ENCODE assay signal across 8 cellular contexts in the genomic region with DNA sequence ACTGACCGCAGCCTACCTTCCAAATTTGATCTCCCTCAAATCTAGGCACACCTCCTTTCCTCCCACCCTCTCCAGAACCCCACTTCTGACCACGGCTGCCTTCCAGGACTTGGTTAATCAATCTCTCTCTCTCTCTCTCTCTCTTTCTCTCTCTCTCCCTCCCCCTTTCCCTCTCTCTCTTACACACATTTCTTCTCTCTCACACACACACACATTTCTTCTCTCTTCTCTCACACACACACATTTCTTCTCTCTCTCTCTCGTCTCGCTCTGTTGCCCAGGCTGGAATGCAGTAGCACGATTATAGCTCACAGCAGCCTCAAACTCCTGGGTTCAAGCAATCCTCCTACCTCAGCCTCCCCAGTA. TPM values are rescaled to one million over a fixed set of nuclear protein-coding genes. Genes with fewer than 3 reads are reported as not detected.
DNase-seq lines count a peak whose midpoint lies in the region; ATAC-seq and TF ChIP-seq lines count a peak whose summit lies in the region.

No MANE protein-coding gene starts in this region.

- no peak overlapping the region for H2BK15ac ChIP-seq in neuronal stem cell (ENCODE audit: low read length)

- no peak overlapping the region for H3K14ac ChIP-seq in neuronal stem cell (ENCODE audit: low read length)

- no peak overlapping the region for H3K4ac ChIP-seq in neuronal stem cell (ENCODE audit: low read length)

- H3K4me1 ChIP-seq in KMS-11 (ENCODE audit: low read depth, poor library complexity, severe bottlenecking) (peaks cover 28% of the 10 kb centered on the region), neuronal stem cell (ENCODE audit: control insufficient read depth in 2 of 2, insufficient read depth in 1 of 2, low read depth in 1 of 2, low read length in 2 of 2) (peaks cover 0 to 5% of the 10 kb centered on the region in 2 donors)
- peaks cover 11% of the 10 kb centered on the region for H3K4me1 ChIP-seq in effector memory CD4-positive, alpha-beta T cell (ENCODE audit: control insufficient read depth, insufficient read depth, low read length, poor library complexity, severe bottlenecking)

- H3K4me2 ChIP-seq in KMS-11 (peak overlapping the region; percentile 68), neuronal stem cell (ENCODE audit: insufficient read depth, low read length, poor library complexity, severe bottlenecking) (peak overlapping the region; percentile 49)

- H2BK12ac ChIP-seq in neuronal stem cell (ENCODE audit: low read length), result no peak overlapping the region

- DNase-seq in effector memory CD4-positive, alpha-beta T cell, result no peak
- DNase-seq in neuronal stem cell (ENCODE audit: low spot score) (no peak), superior temporal gyrus (ENCODE audit: extremely low spot score) (no peak), NOMO-1 treated with dmso at 0.1 percent for 144 hours (lab: John Stamatoyannopoulos, UW; ENCODE audit: unreplicated experiment) (no peak), hypothalamus (lab: John Stamatoyannopoulos, UW) (no peak)

- no peak overlapping the region for H2BK5ac ChIP-seq in neuronal stem cell (ENCODE audit: low read length)

- H2AK5ac ChIP-seq in neuronal stem cell (ENCODE audit: low read depth, low read length), result no peak overlapping the region

- H3K9me3 ChIP-seq in effector memory CD4-positive, alpha-beta T cell (ENCODE audit: control insufficient read depth, low read length), result no peaks in the 10 kb centered on the region
- peaks cover 0 to 13% of the 10 kb centered on the region in 2 donors for H3K9me3 ChIP-seq in neuronal stem cell (replicated peaks in 1 of 2; ENCODE audit: control insufficient read depth in 2 of 2, insufficient read depth in 1 of 2, low read depth in 1 of 2, low read length in 2 of 2)

- H3K9ac ChIP-seq in KMS-11, result peak overlapping the region; percentile 77; the same call in 1 of the 2 replicates
- H3K9ac ChIP-seq in neuronal stem cell (ENCODE audit: low read depth, low read length, poor library complexity), result peak overlapping the region; percentile 31

- 100% methylated on average over 2 of the region's 5 CpGs; no CpG with 5 or more reads in 1 of the 2 donors for WGBS in neuronal stem cell (ENCODE audit: extremely low coverage in 2 of 2, insufficient read length in 2 of 2, insufficient replicate concordance in 1 of 2), 2 donors

- no peak overlapping the region for H4K8ac ChIP-seq in neuronal stem cell (ENCODE audit: low read depth, low read length)

- no peaks in the 10 kb centered on the region for H3K79me1 ChIP-seq in neuronal stem cell (ENCODE audit: low read depth, low read length)

- H3K4me3 ChIP-seq in KMS-11 (IDR thresholded peaks at IDR 0.05; ENCODE audit: insufficient read depth, low read depth, low read length) (no peak overlapping the region), neuronal stem cell (ENCODE audit: low read length in 2 of 2) (peak overlapping the region; percentile 70)
- peak overlapping the region; percentile 89 for H3K4me3 ChIP-seq in effector memory CD4-positive, alpha-beta T cell (ENCODE audit: insufficient read depth, low read depth, low read length, poor library complexity, severe bottlenecking)

- H3K36me3 ChIP-seq in KMS-11 (ENCODE audit: insufficient read depth) (no peaks in the 10 kb centered on the region), neuronal stem cell (replicated peaks in 1 of 2; ENCODE audit: control insufficient read depth in 2 of 2, insufficient read depth in 2 of 2, low read length in 2 of 2) (peaks cover 0 to 13% of the 10 kb centered on the region in 2 donors)
- H3K36me3 ChIP-seq in effector memory CD4-positive, alpha-beta T cell (ENCODE audit: control insufficient read depth, insufficient read depth, low read length), result no peaks in the 10 kb centered on the region

- no peak for TF ChIP-seq CTCF in KMS-11 (conservative IDR thresholded peaks at IDR 0.05; ENCODE audit: low read depth, low read length)

- no peak overlapping the region for H2BK120ac ChIP-seq in neuronal stem cell (ENCODE audit: low read depth, low read length)

- H2AFZ ChIP-seq in KMS-11 (ENCODE audit: low read depth) (peak overlapping the region; percentile 91), neuronal stem cell (ENCODE audit: low read length) (peak overlapping the region; percentile 91)

- peak overlapping the region; percentile 11 for H3K18ac ChIP-seq in neuronal stem cell (ENCODE audit: low read length)

- H4K91ac ChIP-seq in neuronal stem cell (ENCODE audit: low read depth, low read length, poor library complexity), result no peak overlapping the region

- H3K79me2 ChIP-seq in KMS-11 (ENCODE audit: insufficient read depth, low read depth), result peaks cover 42% of the 10 kb centered on the region; the same call in 1 of the 2 replicates

- ATAC-seq in GM18517 (IDR thresholded peaks at IDR 0.05; ENCODE audit: unreplicated experiment) (peak; percentile 20), HG03378 (IDR thresholded peaks at IDR 0.05; ENCODE audit: unreplicated experiment) (no peak)

- H3K27me3 ChIP-seq in KMS-11 (ENCODE audit: insufficient read depth, low read depth), result no peaks in the 10 kb centered on the region
- no peaks in the 10 kb centered on the region for H3K27me3 ChIP-seq in effector memory CD4-positive, alpha-beta T cell (replicated peaks; ENCODE audit: control insufficient read depth, insufficient read depth, low read length, poor library complexity, severe bottlenecking)
- H3K27me3 ChIP-seq in neuronal stem cell (ENCODE audit: control insufficient read depth in 3 of 3, insufficient read depth in 3 of 3, low read depth in 1 of 3, low read length in 3 of 3), result no peaks in the 10 kb centered on the region

- H4K20me1 ChIP-seq in KMS-11 (ENCODE audit: insufficient read depth), result no peaks in the 10 kb centered on the region

- no peak overlapping the region for H3K23ac ChIP-seq in neuronal stem cell (ENCODE audit: low read depth, low read length, poor library complexity)

- H3K27ac ChIP-seq in KMS-11, result peak overlapping the region; percentile 43; the same call in 1 of the 2 replicates
- peak overlapping the region; percentile 81 for H3K27ac ChIP-seq in effector memory CD4-positive, alpha-beta T cell (ENCODE audit: insufficient read depth, low read length, poor library complexity, severe bottlenecking)
- peak overlapping the region; percentile 57 for H3K27ac ChIP-seq in neuronal stem cell (replicated peaks; ENCODE audit: low read length)

RNA-seq across cellular contexts. Expression of gene GMFB, which starts 0.5 kb away (rescaled TPM):
- polyA plus RNA-seq in neuronal stem cell (2013, experiment 1 of 2), result 54.7 TPM
- 55.2 TPM for polyA plus RNA-seq in neuronal stem cell (2013, experiment 2 of 2)

RNA-seq across cellular contexts. Expression of gene CGRRF1, which starts 20.4 kb away (rescaled TPM):
- 18.5 TPM for polyA plus RNA-seq in neuronal stem cell (2013, experiment 1 of 2)
- polyA plus RNA-seq in neuronal stem cell (2013, experiment 2 of 2), result 20.2 TPM

RNA-seq across cellular contexts. Expression of gene CNIH1, which starts 48.1 kb away (rescaled TPM):
- polyA plus RNA-seq in neuronal stem cell (2013, experiment 1 of 2), result 141 TPM
- polyA plus RNA-seq in neuronal stem cell (2013, experiment 2 of 2), result 128 TPM
